Comparison of ENCODE assay signal across 1 cellular context in the genomic region with DNA sequence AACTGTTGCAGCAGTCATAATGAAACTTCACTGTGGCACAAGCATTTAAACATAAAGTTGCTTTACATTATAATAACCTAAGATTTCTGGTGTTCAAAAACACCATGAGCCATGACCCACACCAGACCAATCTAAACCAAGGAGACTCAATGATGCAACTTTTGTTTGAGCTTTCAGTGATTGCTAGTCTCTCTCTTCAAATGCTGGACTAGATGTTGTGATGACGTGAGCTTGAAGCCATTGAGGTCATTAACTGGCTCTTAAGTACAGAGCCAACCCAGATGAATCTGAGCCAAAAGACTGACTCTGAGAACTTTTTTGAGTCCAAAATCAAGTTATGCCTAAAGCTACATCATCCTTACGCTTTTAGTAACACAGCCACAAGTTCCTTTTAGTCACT.
TF ChIP-seq lines count a peak whose summit lies in the region.

No MANE protein-coding gene starts in this region.

TF ChIP-seq in K562, 482 proteins besides CTCF, POLR2A, EP300 and RAD21:
- peak; percentile 40; the same call in 1 of the 2 replicates for TF ChIP-seq CEBPG (CRISPR knock-in tag; IDR thresholded peaks at IDR 0.05)
- TF ChIP-seq CEBPG (tag; conservative IDR thresholded peaks at IDR 0.05 in 1 of 2, IDR thresholded peaks at IDR 0.05 in 1 of 2), result peak in 1 of 2 experiments; percentile 80; a peak in 2 of 4 replicates
- TF ChIP-seq, protein P1, sequence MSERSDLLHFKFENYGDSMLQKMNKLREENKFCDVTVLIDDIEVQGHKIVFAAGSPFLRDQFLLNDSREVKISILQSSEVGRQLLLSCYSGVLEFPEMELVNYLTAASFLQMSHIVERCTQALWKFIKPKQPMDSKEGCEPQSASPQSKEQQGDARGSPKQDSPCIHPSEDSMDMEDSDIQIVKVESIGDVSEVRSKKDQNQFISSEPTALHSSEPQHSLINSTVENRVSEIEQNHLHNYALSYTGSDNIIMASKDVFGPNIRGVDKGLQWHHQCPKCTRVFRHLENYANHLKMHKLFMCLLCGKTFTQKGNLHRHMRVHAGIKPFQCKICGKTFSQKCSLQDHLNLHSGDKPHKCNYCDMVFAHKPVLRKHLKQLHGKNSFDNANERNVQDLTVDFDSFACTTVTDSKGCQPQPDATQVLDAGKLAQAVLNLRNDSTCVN (CRISPR knock-in tag; IDR thresholded peaks at IDR 0.05), result no peak
- 0 out of 2 replicates have a peak, but pooled peaks have one; percentile 8 for TF ChIP-seq JUND (IDR thresholded peaks at IDR 0.05; ENCODE audit: borderline replicate concordance, low read depth, low read length)
- TF ChIP-seq JUND (tag; IDR thresholded peaks at IDR 0.05; ENCODE audit: borderline replicate concordance, low read depth, low read length), result no peak
- TF ChIP-seq ATF3 (IDR thresholded peaks at IDR 0.05), result peak; percentile 70
- no peak for TF ChIP-seq ATF3 (CRISPR knock-in tag; conservative IDR thresholded peaks at IDR 0.05)
